In genomic region chr17:35947156-35947585, GRCh38 we compare ENCODE assay signal across 8 cellular contexts.
DNase-seq lines count a peak whose midpoint lies in the region; ATAC-seq and TF ChIP-seq lines count a peak whose summit lies in the region.

No MANE protein-coding gene starts in this region.

- no peaks in the 10 kb centered on the region for H4K20me1 ChIP-seq in OCI-LY3 (ENCODE audit: insufficient read depth, low read length)

- H3K4me3 ChIP-seq in HL-60 (replicated peaks; ENCODE audit: insufficient read depth, low read length): peak overlapping the region; percentile 45
- peak overlapping the region; percentile 85 for H3K4me3 ChIP-seq in OCI-LY3 (ENCODE audit: low read length)
- H3K4me3 ChIP-seq in retinal pigment epithelial cell (ENCODE audit: low read length): no peak overlapping the region

- peak overlapping the region; percentile 94 for H2AFZ ChIP-seq in OCI-LY3 (ENCODE audit: low read depth, low read length)

- H3K27me3 ChIP-seq in HL-60 (ENCODE audit: insufficient read depth, poor library complexity, severe bottlenecking): no peaks in the 10 kb centered on the region
- no peaks in the 10 kb centered on the region for H3K27me3 ChIP-seq in OCI-LY3 (ENCODE audit: low read depth, low read length)

- H3K9me3 ChIP-seq in OCI-LY3 (ENCODE audit: insufficient read depth, low read length): no peaks in the 10 kb centered on the region

- H3K36me3 ChIP-seq in OCI-LY3 (replicated peaks; ENCODE audit: low read depth, low read length): no peaks in the 10 kb centered on the region

- TF ChIP-seq CTCF in HL-60 (IDR thresholded peaks at IDR 0.05; ENCODE audit: insufficient read depth, low read length): peak; percentile 94
- peak; percentile 76 for TF ChIP-seq CTCF in OCI-LY3 (IDR thresholded peaks at IDR 0.05; ENCODE audit: low read depth, low read length)
- TF ChIP-seq CTCF in retinal pigment epithelial cell (conservative IDR thresholded peaks at IDR 0.05; ENCODE audit: low read depth, low read length): peak; percentile 91

- peaks cover 16% of the 10 kb centered on the region for H3K4me1 ChIP-seq in OCI-LY3 (ENCODE audit: low read length)

- H3K4me2 ChIP-seq in OCI-LY3 (ENCODE audit: low read length): peak overlapping the region; percentile 93

- H3K9ac ChIP-seq in OCI-LY3 (ENCODE audit: low read length): peak overlapping the region; percentile 67

- ATAC-seq in HG03280 (IDR thresholded peaks at IDR 0.05; ENCODE audit: unreplicated experiment) (no peak), GM21526 (IDR thresholded peaks at IDR 0.05; ENCODE audit: low FRiP score, unreplicated experiment) (no peak)

- no peaks in the 10 kb centered on the region for H3K79me2 ChIP-seq in OCI-LY3 (ENCODE audit: low read length)

- DNase-seq in COLO668 (lab: John Stamatoyannopoulos, UW; ENCODE audit: unreplicated experiment): peak; percentile 12
- DNase-seq in HL-60 (ENCODE audit: low read depth in 1 of 2, low spot score in 1 of 2): peak; percentile 57 to 70
- peak; percentile 21 for DNase-seq in activated T-helper 1 cell treated with Interleukin-2 at 50 U/mL for 16 hours (ENCODE audit: low read depth)
- peak; percentile 21 for DNase-seq in germinal center (ENCODE audit: low spot score)
- DNase-seq in retinal pigment epithelial cell (ENCODE audit: low read depth): no peak

- no peak overlapping the region for H3K27ac ChIP-seq in HL-60 (replicated peaks)
- no peak overlapping the region for H3K27ac ChIP-seq in OCI-LY3 (ENCODE audit: low read length)
